In the genomic region with DNA sequence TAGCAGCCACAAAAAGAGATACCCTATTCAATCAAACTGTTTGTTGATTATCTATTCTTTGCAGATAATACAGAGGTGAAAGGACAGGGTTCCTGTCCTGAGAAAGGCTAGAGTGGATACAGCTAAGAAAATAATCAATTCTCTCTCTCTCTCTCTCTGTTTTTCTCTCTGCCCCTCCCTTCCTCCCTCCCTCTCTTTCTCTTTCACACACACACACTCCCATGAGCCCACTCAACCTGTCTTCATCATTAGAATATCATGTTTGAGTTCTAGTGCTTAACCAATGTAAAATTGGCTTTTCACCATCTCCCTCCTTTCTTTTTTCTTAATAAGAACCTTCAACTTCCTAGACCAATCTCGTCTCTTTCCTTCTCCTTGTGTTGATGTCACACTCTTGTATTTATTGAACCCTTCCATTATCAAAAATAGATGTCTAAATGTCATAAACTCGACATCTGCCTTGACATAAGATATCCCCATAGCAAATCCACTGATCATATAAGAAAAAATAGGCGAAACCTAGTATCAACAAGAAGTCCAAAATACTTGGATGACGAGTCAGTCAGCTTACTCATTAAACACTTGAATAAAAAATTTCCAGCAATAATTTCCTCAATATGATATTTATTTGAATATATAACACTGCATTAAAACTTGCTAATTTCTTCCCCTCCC, we compare ENCODE assay signal across 20 cellular contexts. TPM values are rescaled to one million over a fixed set of nuclear protein-coding genes. Genes with fewer than 3 reads are reported as not detected.
DNase-seq lines count a peak whose midpoint lies in the region; ATAC-seq and TF ChIP-seq lines count a peak whose summit lies in the region.
"Had no signal": no experiment of that assay in that cellular context is flagged by ENCODE, and none has a peak within 500 bp of the region (broad histone marks: within the 10 kb centered on the region; RNA-seq: fewer than 3 reads in every experiment).

No MANE protein-coding gene starts in this region.

- H4K20me1 ChIP-seq in fibroblast of lung (ENCODE audit: control insufficient read depth, extremely low read depth, insufficient read depth, low read length): no peaks in the 10 kb centered on the region

- POLR2A ChIA-PET in MCF 10A (lab: Yijun Ruan, JAX): interaction anchor here (1.0 kb wide), 1 partner anchor 11 kb away, joined by 3 read pairs; no protein-coding TSS in a partner anchor
- POLR2A ChIA-PET in activated CD4-positive, alpha-beta memory T cell treated with anti-CD3 and anti-CD28 coated beads, Interleukin-2, amount 10 ng/mL, durations not matched to agents 7 days and 5 days (lab: Charles Lee): interaction anchor here (1.0 to 6.2 kb wide), 7 partner anchors 9 to 73 kb away, joined by 3 to 43 read pairs (median 6); a partner anchor contains a TSS

- no peak overlapping the region for H3K4me3 Mint-ChIP-seq in MCF 10A (ENCODE audit: unreplicated experiment)
- peak overlapping the region; percentile 1 for H3K4me3 Mint-ChIP-seq in activated CD4-positive, alpha-beta memory T cell treated with anti-CD3 and anti-CD28 coated beads, Interleukin-2, amount 10 ng/mL, durations not matched to agents 7 days and 5 days
- no peak overlapping the region for H3K4me3 Mint-ChIP-seq in stimulated activated memory B cell treated with anti-CD40 and anti-IgM and Interleukin-4, amounts not matched to agents 10 μg/mL and 1 μg/mL and 100 μg/mL, for 72 hours
- H3K4me3 Mint-ChIP-seq: stimulated activated naive B cell treated with anti-CD40 and anti-IgM and Interleukin-4, amounts not matched to agents 10 μg/mL and 1 μg/mL and 100 μg/mL, for 72 hours had no signal

- no peak overlapping the region for H2AFZ ChIP-seq in fibroblast of lung (ENCODE audit: low read length)

- H3K27ac Mint-ChIP-seq in MCF 10A (ENCODE audit: low read depth, unreplicated experiment): peak overlapping the region; percentile 1
- no peak overlapping the region for H3K27ac Mint-ChIP-seq in activated CD4-positive, alpha-beta memory T cell treated with anti-CD3 and anti-CD28 coated beads, Interleukin-2, amount 10 ng/mL, durations not matched to agents 7 days and 5 days
- H3K27ac Mint-ChIP-seq in stimulated activated memory B cell treated with anti-CD40 and anti-IgM and Interleukin-4, amounts not matched to agents 10 μg/mL and 1 μg/mL and 100 μg/mL, for 72 hours: peak overlapping the region; percentile 9
- H3K27ac Mint-ChIP-seq: stimulated activated naive B cell treated with anti-CD40 and anti-IgM and Interleukin-4, amounts not matched to agents 10 μg/mL and 1 μg/mL and 100 μg/mL, for 72 hours had no signal

- no TSS peak for BruUV-seq in MCF 10A (replicated peaks; lab: Mats Ljungman, UMichigan)

- ATAC-seq in stimulated activated memory B cell treated with anti-CD40 and anti-IgM and Interleukin-4, amounts not matched to agents 10 μg/mL and 1 μg/mL and 100 μg/mL, for 72 hours: no peak
- ATAC-seq: stimulated activated naive B cell treated with anti-CD40 and anti-IgM and Interleukin-4, amounts not matched to agents 10 μg/mL and 1 μg/mL and 100 μg/mL, for 72 hours had no signal

- no peaks in the 10 kb centered on the region for H3K27me3 Mint-ChIP-seq in MCF 10A (ENCODE audit: insufficient read depth, unreplicated experiment)
- H3K27me3 Mint-ChIP-seq in activated CD4-positive, alpha-beta memory T cell treated with anti-CD3 and anti-CD28 coated beads, Interleukin-2, amount 10 ng/mL, durations not matched to agents 7 days and 5 days: no peaks in the 10 kb centered on the region
- H3K27me3 Mint-ChIP-seq in stimulated activated memory B cell treated with anti-CD40 and anti-IgM and Interleukin-4, amounts not matched to agents 10 μg/mL and 1 μg/mL and 100 μg/mL, for 72 hours: no peaks in the 10 kb centered on the region
- H3K27me3 Mint-ChIP-seq: stimulated activated naive B cell treated with anti-CD40 and anti-IgM and Interleukin-4, amounts not matched to agents 10 μg/mL and 1 μg/mL and 100 μg/mL, for 72 hours had no signal

- H3K36me3 ChIP-seq in breast epithelium: no peaks in the 10 kb centered on the region
- H3K36me3 ChIP-seq in fibroblast of lung (ENCODE audit: control insufficient read depth, insufficient read depth, low read length): no peaks in the 10 kb centered on the region
- H3K36me3 ChIP-seq: cardiac muscle cell, ovary had no signal

- no peak overlapping the region for H3K9ac ChIP-seq in fibroblast of lung (ENCODE audit: insufficient read depth, low read length)

- CTCF ChIA-PET in MCF 10A (lab: Yijun Ruan, JAX): interaction anchor here (0.6 to 1.6 kb wide), 3 partner anchors 151 to 171 kb away, joined by 3 to 4 read pairs (median 4); no protein-coding TSS in a partner anchor
- CTCF ChIA-PET in activated CD4-positive, alpha-beta memory T cell treated with anti-CD3 and anti-CD28 coated beads, Interleukin-2, amount 10 ng/mL, durations not matched to agents 7 days and 5 days (lab: Charles Lee): interaction anchor here (1.5 to 6.0 kb wide), 4 partner anchors 9 to 184 kb away, joined by 4 to 50 read pairs (median 11); no protein-coding TSS in a partner anchor

- H3K27ac ChIP-seq in breast epithelium: no peak overlapping the region
- H3K27ac ChIP-seq in fibroblast of lung (ENCODE audit: insufficient read depth, low read length): no peak overlapping the region
- H3K27ac ChIP-seq: cardiac muscle cell, ovary, RWPE1, skin epidermis had no signal

- H3K4me1 Mint-ChIP-seq in MCF 10A (ENCODE audit: insufficient read depth, unreplicated experiment): peaks cover 31% of the 10 kb centered on the region
- peaks cover 69% of the 10 kb centered on the region for H3K4me1 Mint-ChIP-seq in activated CD4-positive, alpha-beta memory T cell treated with anti-CD3 and anti-CD28 coated beads, Interleukin-2, amount 10 ng/mL, durations not matched to agents 7 days and 5 days
- peaks cover 17% of the 10 kb centered on the region for H3K4me1 Mint-ChIP-seq in stimulated activated memory B cell treated with anti-CD40 and anti-IgM and Interleukin-4, amounts not matched to agents 10 μg/mL and 1 μg/mL and 100 μg/mL, for 72 hours

- intact Hi-C loops in MCF 10A (cut with micrococcal nuclease) (no loop called here), breast epithelium (cut with DNase I; ENCODE audit: low total_unique reads) (no loop called here)

- H3K4me3 ChIP-seq in breast epithelium: no peak overlapping the region
- H3K4me3 ChIP-seq in fibroblast of lung (replicated peaks in 1 of 4; ENCODE audit: control extremely low read depth in 1 of 4, insufficient read depth in 1 of 4, low read depth in 3 of 4, low read length in 4 of 4): no peak overlapping the region
- H3K4me3 ChIP-seq: cardiac muscle cell, ovary, skin epidermis had no signal

- no peaks in the 10 kb centered on the region for H3K9me3 ChIP-seq in breast epithelium
- no peaks in the 10 kb centered on the region for H3K9me3 ChIP-seq in fibroblast of lung (ENCODE audit: control insufficient read depth, insufficient read depth, low read depth, low read length)
- H3K9me3 ChIP-seq: ovary had no signal

- H3K27me3 ChIP-seq in breast epithelium (no peaks in the 10 kb centered on the region), fibroblast of lung (ENCODE audit: control insufficient read depth, insufficient read depth, low read length) (peaks cover 2% of the 10 kb centered on the region)
- H3K27me3 ChIP-seq: cardiac muscle cell, ovary had no signal

- no peak for TF ChIP-seq CTCF in MCF 10A (IDR thresholded peaks at IDR 0.05; ENCODE audit: unreplicated experiment)
- TF ChIP-seq CTCF in breast epithelium (IDR thresholded peaks at IDR 0.05): no peak
- TF ChIP-seq CTCF in fibroblast of lung (conservative IDR thresholded peaks at IDR 0.05 in 1 of 2, IDR thresholded peaks at IDR 0.05 in 1 of 2; ENCODE audit: low read depth in 1 of 2, low read length in 2 of 2): no peak

- H3K36me3 Mint-ChIP-seq in MCF 10A (ENCODE audit: insufficient read depth, unreplicated experiment): no peaks in the 10 kb centered on the region
- peaks cover 9% of the 10 kb centered on the region for H3K36me3 Mint-ChIP-seq in activated CD4-positive, alpha-beta memory T cell treated with anti-CD3 and anti-CD28 coated beads, Interleukin-2, amount 10 ng/mL, durations not matched to agents 7 days and 5 days (ENCODE audit: low read depth)
- no peaks in the 10 kb centered on the region for H3K36me3 Mint-ChIP-seq in stimulated activated memory B cell treated with anti-CD40 and anti-IgM and Interleukin-4, amounts not matched to agents 10 μg/mL and 1 μg/mL and 100 μg/mL, for 72 hours
- H3K36me3 Mint-ChIP-seq: stimulated activated naive B cell treated with anti-CD40 and anti-IgM and Interleukin-4, amounts not matched to agents 10 μg/mL and 1 μg/mL and 100 μg/mL, for 72 hours had no signal

- no peaks in the 10 kb centered on the region for H3K9me3 Mint-ChIP-seq in MCF 10A (ENCODE audit: unreplicated experiment)
- H3K9me3 Mint-ChIP-seq in activated CD4-positive, alpha-beta memory T cell treated with anti-CD3 and anti-CD28 coated beads, Interleukin-2, amount 10 ng/mL, durations not matched to agents 7 days and 5 days: peaks cover 5% of the 10 kb centered on the region
- H3K9me3 Mint-ChIP-seq in stimulated activated memory B cell treated with anti-CD40 and anti-IgM and Interleukin-4, amounts not matched to agents 10 μg/mL and 1 μg/mL and 100 μg/mL, for 72 hours: no peaks in the 10 kb centered on the region
- H3K9me3 Mint-ChIP-seq: stimulated activated naive B cell treated with anti-CD40 and anti-IgM and Interleukin-4, amounts not matched to agents 10 μg/mL and 1 μg/mL and 100 μg/mL, for 72 hours had no signal

- no peaks in the 10 kb centered on the region for H3K4me1 ChIP-seq in breast epithelium
- no peaks in the 10 kb centered on the region for H3K4me1 ChIP-seq in fibroblast of lung (ENCODE audit: control insufficient read depth, extremely low read depth, insufficient read depth, low read length)

- DNase-seq in MCF 10A (ENCODE audit: unreplicated experiment) (no peak), breast epithelium (ENCODE audit: low spot score in 2 of 2) (no peak), fibroblast of lung (ENCODE audit: low read depth in 2 of 2) (peak; percentile 36 to 39), COLO829 (ENCODE audit: low spot score) (no peak), GDM1 (lab: John Stamatoyannopoulos, UW) (no peak)
- no peak for DNase-seq in activated CD4-positive, alpha-beta memory T cell treated with anti-CD3 and anti-CD28 coated beads, Interleukin-2, amount 10 ng/mL, durations not matched to agents 7 days and 5 days
- DNase-seq in NK-92 treated with Interleukin-12 subunit alpha and Interleukin-12 subunit beta, amount 100 ng/mL, for 24 hours (lab: John Stamatoyannopoulos, UW): no peak
- DNase-seq: activated effector memory CD4-positive, alpha-beta T cell treated with Interleukin-2 at 50 U/mL for 16 hours; DMS 273 treated with DMSO at 0.1 percent for 48 hours; effector CD4-positive, alpha-beta T cell; mesenchymal stem cell; MM.1S; NCI-H2081 treated with DMSO at 0.1 percent for 48 hours; ovary; stimulated activated naive B cell treated with anti-CD40 and anti-IgM and Interleukin-4, amounts not matched to agents 10 μg/mL and 1 μg/mL and 100 μg/mL, for 72 hours had no signal

- no peaks in the 10 kb centered on the region for H3K79me2 ChIP-seq in fibroblast of lung (ENCODE audit: control insufficient read depth, insufficient read depth, low read length)

- no peak overlapping the region for H3K4me2 ChIP-seq in fibroblast of lung (ENCODE audit: extremely low read depth, insufficient read depth, low read length)

- no peak for TF ChIP-seq POLR2A in breast epithelium (IDR thresholded peaks at IDR 0.05)

RNA-seq across cellular contexts. Expression of a gene that starts 42.8 kb away (rescaled TPM):
- total RNA-seq in MCF 10A (2022) (0.19 TPM in 1 of 2 replicates, not detected in the other), breast epithelium (10 to 100 TPM; 11.5 to 18.7 (median 16.8) TPM), fibroblast of lung (not detected in 2 replicates)
- total RNA-seq in activated CD4-positive, alpha-beta memory T cell treated with anti-CD3 and anti-CD28 coated beads, Interleukin-2, amount 10 ng/mL, durations not matched to agents 7 days and 5 days: 100 to 1,000 TPM; 389 to 406 TPM
- 0.17 TPM in 1 of 2 replicates, not detected in the other for polyA plus RNA-seq in fibroblast of lung
- polyA plus RNA-seq in fibroblast of lung (2012): not detected in 2 replicates
- not detected in 2 replicates for polyA minus RNA-seq in fibroblast of lung (ENCODE audit: low replicate concordance)
- total RNA-seq: cardiac muscle cell, H1 had no signal
- polyA plus RNA-seq: cardiac muscle cell had no signal

Comparison
In these comparisons a context has a peak if more than half of its experiments do, and no peak if none do; other contexts are left out.
1. DNase-seq: peak in fibroblast of lung (2 of 2); none in MCF 10A (single experiment), breast epithelium (0 of 2), activated CD4-positive, alpha-beta memory T cell treated with anti-CD3 and anti-CD28 coated beads, Interleukin-2, amount 10 ng/mL, durations not matched to agents 7 days and 5 days (single experiment), COLO829 (single experiment), NK-92 treated with Interleukin-12 subunit alpha and Interleukin-12 subunit beta, amount 100 ng/mL, for 24 hours (single experiment) and GDM1 (single experiment).
2. RNA of a gene that starts 42.8 kb away (total RNA-seq): 389 to 406 TPM in activated CD4-positive, alpha-beta memory T cell treated with anti-CD3 and anti-CD28 coated beads, Interleukin-2, amount 10 ng/mL, durations not matched to agents 7 days and 5 days; 11.5 to 18.7 TPM in breast epithelium, 0.19 TPM in MCF 10A and not detected in fibroblast of lung; every median in the first group is over 10 times any median in the second.